In genomic region chr17:68903294-68903693, GRCh38 we compare ENCODE assay signal across 18 cellular contexts. TPM values are rescaled to one million over a fixed set of nuclear protein-coding genes. Genes with fewer than 3 reads are reported as not detected.
DNase-seq lines count a peak whose midpoint lies in the region; ATAC-seq and TF ChIP-seq lines count a peak whose summit lies in the region.
"Had no signal": no experiment of that assay in that cellular context is flagged by ENCODE, and none has a peak within 500 bp of the region (broad histone marks: within the 10 kb centered on the region; RNA-seq: fewer than 3 reads in every experiment).

No MANE protein-coding gene starts in this region.

- peak; percentile 11 for DNase-seq in NCI-H187 treated with DMSO at 0.1 percent for 48 hours (lab: John Stamatoyannopoulos, UW)
- DNase-seq in NCI-H187 (lab: John Stamatoyannopoulos, UW), result no peak
- peak; percentile 39 for DNase-seq in medulla oblongata (ENCODE audit: extremely low spot score)
- peak; percentile 22 for DNase-seq in superior temporal gyrus (ENCODE audit: extremely low spot score)
- no peak for DNase-seq in left ventricle myocardium inferior
- no peak for DNase-seq in activated effector memory CD4-positive, alpha-beta T cell treated with Interleukin-2 at 50 U/mL for 16 hours
- DNase-seq: Calu3; CD8-positive, alpha-beta T cell; DMS79 treated with DMSO at 0.1 percent for 48 hours; GF-D8 had no signal

- TF ChIP-seq CTCF in left ventricle myocardium inferior (IDR thresholded peaks at IDR 0.05; ENCODE audit: borderline replicate concordance), result no peak

- no peaks in the 10 kb centered on the region for H3K4me1 ChIP-seq in left ventricle myocardium inferior
- H3K4me1 ChIP-seq: BLaER1, HAP-1 had no signal

- H3K27ac ChIP-seq in angular gyrus (ENCODE audit: low read depth, low read length) (peak overlapping the region; percentile 59), left ventricle myocardium inferior (replicated peaks) (no peak overlapping the region)
- H3K27ac ChIP-seq: 22Rv1, BLaER1, HL-60 had no signal

- no peak overlapping the region for H3K4me3 ChIP-seq in left ventricle myocardium inferior
- H3K4me3 ChIP-seq: BLaER1, HAP-1 had no signal

- no peak for ATAC-seq in GM19467 (IDR thresholded peaks at IDR 0.05; ENCODE audit: unreplicated experiment)
- ATAC-seq: CD8-positive, alpha-beta T cell had no signal

- intact Hi-C loops in left ventricle myocardium inferior (cut with micrococcal nuclease), result no loop called here

- peaks cover 77% of the 10 kb centered on the region for H3K36me3 ChIP-seq in left ventricle myocardium inferior
- H3K36me3 ChIP-seq: BLaER1, HAP-1 had no signal

- H3K27me3 ChIP-seq in left ventricle myocardium inferior (ENCODE audit: low read depth), result no peaks in the 10 kb centered on the region
- H3K27me3 ChIP-seq: BLaER1 had no signal

- H3K9me3 ChIP-seq in left ventricle myocardium inferior (replicated peaks), result no peaks in the 10 kb centered on the region
- H3K9me3 ChIP-seq: BLaER1, HAP-1 had no signal

RNA-seq across cellular contexts. Expression of gene ABCA8, which starts 51.9 kb away (rescaled TPM):
- total RNA-seq in left ventricle myocardium inferior, result 35.5 TPM
- total RNA-seq: Calu3; CD8-positive, alpha-beta T cell; H4; HT1080 had no signal

Comparison
In these comparisons a context has a peak if more than half of its experiments do, and no peak if none do; other contexts are left out.
1. DNase-seq: peak in NCI-H187 treated with DMSO at 0.1 percent for 48 hours (single experiment), medulla oblongata (single experiment) and superior temporal gyrus (single experiment); none in NCI-H187 (0 of 2), left ventricle myocardium inferior (single experiment) and activated effector memory CD4-positive, alpha-beta T cell treated with Interleukin-2 at 50 U/mL for 16 hours (single experiment).